Comparison of ENCODE assay signal across 1 cellular context in genomic region chr2:20796374-20796791, GRCh38.
TF ChIP-seq lines count a peak whose summit lies in the region.

No MANE protein-coding gene starts in this region.

TF ChIP-seq in K562, 482 proteins besides CTCF, POLR2A, EP300 and RAD21 (continued from another document):
- TF ChIP-seq PBX2 (CRISPR knock-in tag; IDR thresholded peaks at IDR 0.05; ENCODE audit: low read depth), result no peak
- TF ChIP-seq PBX2 (tag; conservative IDR thresholded peaks at IDR 0.05; ENCODE audit: low read depth), result peak; percentile 57
